ENCODE assay signal across 36 cellular contexts in the genomic region with DNA sequence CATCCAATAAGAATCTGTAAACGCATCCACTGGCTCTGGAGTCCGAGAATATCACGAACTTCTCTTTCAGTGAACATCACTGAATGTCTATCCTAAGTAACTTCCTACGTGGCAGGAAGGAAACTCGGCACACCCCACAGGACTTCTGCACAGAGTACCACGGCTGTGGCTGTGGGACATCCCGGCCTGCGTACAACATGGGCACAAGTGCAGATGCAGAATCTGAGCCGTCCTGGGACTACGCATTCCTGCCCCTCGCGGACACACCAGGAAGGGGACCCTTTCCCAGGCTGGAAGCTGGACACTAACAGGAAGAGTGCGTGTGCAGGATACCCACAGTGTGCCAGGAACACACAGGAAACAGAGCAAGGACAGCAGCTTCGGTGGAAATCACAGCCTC.
"Had no signal": no experiment of that assay in that cellular context is flagged by ENCODE, and none has a peak within 500 bp of the region (broad histone marks: within the 10 kb centered on the region; RNA-seq: fewer than 3 reads in every experiment).

No MANE protein-coding gene starts in this region.

- H3K27ac ChIP-seq: adrenal gland, KMS-11, RWPE1, VCaP had no signal

- H3K36me3 Mint-ChIP-seq: activated CD4-positive, alpha-beta memory T cell treated with anti-CD3 and anti-CD28 coated beads for 36 hours; activated naive CD4-positive, alpha-beta T cell treated with anti-CD3 and anti-CD28 coated beads, Interleukin-2, amount 50 U/mL, for 72 hours had no signal

- H3K27me3 Mint-ChIP-seq: activated B cell treated with CpG ODN at 0.5 μM for 24 hours; activated CD4-positive, alpha-beta memory T cell treated with anti-CD3 and anti-CD28 coated beads for 36 hours; brain; T-cell; T-helper 17 cell had no signal

- H3K27me3 ChIP-seq: adrenal gland had no signal

- H3K9me3 Mint-ChIP-seq: activated B cell treated with CpG ODN at 0.5 μM for 24 hours; activated CD4-positive, alpha-beta memory T cell treated with anti-CD3 and anti-CD28 coated beads for 36 hours; activated naive CD4-positive, alpha-beta T cell treated with anti-CD3 and anti-CD28 coated beads for 36 hours; activated naive CD4-positive, alpha-beta T cell treated with anti-CD3 and anti-CD28 coated beads, Interleukin-2, amount 50 U/mL, for 72 hours; activated T-cell treated with anti-CD3 and anti-CD28 coated beads, Interleukin-2, amount 50 U/mL, for 4 hours; activated T-helper 1 cell treated with anti-CD3 and anti-CD28 coated beads, Interleukin-12 subunit alpha, Interleukin-12 subunit beta, Interleukin-2, Interleukin-4 antibody, amounts not matched to agents 30 ng/mL and 10 ng/mL and 1 ng/mL, durations not matched to agents 14 hours and 24 hours and 36 hours; T-cell had no signal

- ATAC-seq: activated naive CD4-positive, alpha-beta T cell treated with anti-CD3 and anti-CD28 coated beads, Interleukin-2, amount 50 U/mL, for 72 hours; activated T-cell treated with anti-CD3 and anti-CD28 coated beads, Interleukin-2, amount 50 U/mL, for 4 hours; PC-3; Right ventricle myocardium inferior; SK-N-SH treated with all-trans-retinoic acid at 6 μM for 48 hours; T-cell; T-helper 17 cell had no signal

- H3K4me3 Mint-ChIP-seq: activated B cell treated with CpG ODN at 0.5 μM for 24 hours; activated CD4-positive, alpha-beta memory T cell treated with anti-CD3 and anti-CD28 coated beads for 36 hours; activated naive CD4-positive, alpha-beta T cell treated with anti-CD3 and anti-CD28 coated beads for 36 hours; activated T-cell treated with anti-CD3 and anti-CD28 coated beads, Interleukin-2, amount 50 U/mL, for 4 hours; activated T-helper 1 cell treated with anti-CD3 and anti-CD28 coated beads, Interleukin-12 subunit alpha, Interleukin-12 subunit beta, Interleukin-2, Interleukin-4 antibody, amounts not matched to agents 30 ng/mL and 10 ng/mL and 1 ng/mL, durations not matched to agents 14 hours and 24 hours and 36 hours; T-cell; T-helper 17 cell had no signal

- H3K27ac Mint-ChIP-seq: activated B cell treated with CpG ODN at 0.5 μM for 24 hours; activated CD4-positive, alpha-beta memory T cell treated with anti-CD3 and anti-CD28 coated beads for 36 hours; activated naive CD4-positive, alpha-beta T cell treated with anti-CD3 and anti-CD28 coated beads for 36 hours; activated naive CD4-positive, alpha-beta T cell treated with anti-CD3 and anti-CD28 coated beads, Interleukin-2, amount 50 U/mL, for 72 hours; activated T-helper 1 cell treated with anti-CD3 and anti-CD28 coated beads, Interleukin-12 subunit alpha, Interleukin-12 subunit beta, Interleukin-2, Interleukin-4 antibody, amounts not matched to agents 30 ng/mL and 10 ng/mL and 1 ng/mL, durations not matched to agents 14 hours and 24 hours and 36 hours; T-cell had no signal

- H3K9me3 ChIP-seq: adrenal gland had no signal

- H3K4me3 ChIP-seq: adrenal gland had no signal

- DNase-seq: activated B cell treated with CpG ODN at 0.5 μM for 24 hours; activated CD4-positive, alpha-beta memory T cell treated with anti-CD3 and anti-CD28 coated beads for 36 hours; activated CD4-positive, alpha-beta T cell treated with anti-CD3 and anti-CD28 coated beads for 4 hours; activated CD4-positive, alpha-beta T cell treated with anti-CD3 and anti-CD28 coated beads, Interleukin-2, amount 50 U/mL, for 1 hour; activated CD4-positive, CD25-positive, alpha-beta regulatory T cell treated with anti-CD3 and anti-CD28 coated beads, Interleukin-2, amount 50 U/mL, for 72 hours; activated CD8-positive, alpha-beta memory T cell treated with anti-CD3 and anti-CD28 coated beads, Interleukin-2, amount 50 U/mL, for 4 hours; activated gamma-delta T cell treated with Interleukin-2 at 50 U/mL for 16 hours; activated naive CD4-positive, alpha-beta T cell treated with anti-CD3 and anti-CD28 coated beads for 36 hours; activated T-cell treated with anti-CD3 and anti-CD28 coated beads for 4 hours; activated T-cell treated with anti-CD3 and anti-CD28 coated beads, Interleukin-2, amount 50 U/mL, for 4 hours; MM.1S; MV-4-11; NCI-H1092; NCI-H1436 treated with DMSO at 0.1 percent for 48 hours; NCI-H1694 treated with DMSO at 0.1 percent for 48 hours; NCI-H2029 treated with DMSO at 0.1 percent for 48 hours; NCI-H2107; NCI-H2171; NCI-H510A; NCI-H526; NCI-H748 treated with DMSO at 0.1 percent for 48 hours; NK-92 treated with Interleukin-12 subunit alpha and Interleukin-12 subunit beta, amount 100 ng/mL, for 24 hours; PC-3; SIG-M5; T-cell; T-helper 17 cell; T-helper 9 cell had no signal
